8 cellular contexts compared by ENCODE assay signal in the genomic region with DNA sequence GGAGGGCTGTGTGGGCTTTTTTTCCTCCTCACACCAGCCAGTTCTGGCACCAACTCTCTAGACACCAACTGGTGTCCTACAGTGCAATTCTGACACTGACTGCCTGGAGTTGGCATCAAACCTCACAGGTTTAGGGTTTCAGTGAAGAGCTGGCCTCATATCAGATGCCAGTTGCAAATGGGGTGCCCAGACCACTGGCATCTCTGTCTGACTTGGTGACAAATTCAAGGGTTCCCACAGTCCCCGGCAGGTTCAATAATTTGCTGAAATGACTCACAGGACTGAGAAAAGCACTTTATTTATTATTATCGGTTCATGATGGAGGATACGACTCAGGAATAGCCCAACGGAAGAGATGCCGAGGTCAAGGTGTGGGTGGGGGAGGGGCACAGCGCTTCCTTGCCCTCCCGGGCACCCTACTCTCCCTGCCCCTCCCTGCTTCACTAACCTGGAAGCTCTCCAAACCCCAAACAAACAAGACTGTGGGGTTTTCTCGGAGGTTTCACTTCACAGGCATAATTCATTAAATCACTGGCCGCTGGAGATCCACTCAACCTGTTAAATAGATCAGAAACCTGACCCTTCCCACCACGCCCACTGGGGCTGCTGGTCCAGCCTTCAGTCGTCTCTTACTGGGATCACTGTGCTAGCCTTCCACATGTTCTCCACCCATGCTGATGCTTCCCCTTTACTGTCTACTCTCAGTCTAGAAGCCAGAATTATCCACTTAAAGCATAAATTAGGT. TPM values are rescaled to one million over a fixed set of nuclear protein-coding genes. Genes with fewer than 3 reads are reported as not detected.
A peak's percentile ranks its signal among the peaks of the same experiment; 100 is the strongest.
DNase-seq lines count a peak whose midpoint lies in the region; ATAC-seq and TF ChIP-seq lines count a peak whose summit lies in the region.

No MANE protein-coding gene starts in this region.

- H3K4me3 Mint-ChIP-seq in osteocyte (ENCODE audit: unreplicated experiment): no peak overlapping the region

- DNase-seq in heart left ventricle: no peak
- DNase-seq in Right ventricle myocardium inferior (ENCODE audit: missing footprints): no peak
- DNase-seq in RPMI8226: peak; percentile 7
- peak; percentile 26 to 34 for DNase-seq in fibroblast of lung (ENCODE audit: low read depth in 2 of 2)
- no peak for DNase-seq in tibial artery
- no peak for DNase-seq in CD1c-positive myeloid dendritic cell (ENCODE audit: extremely low spot score)
- no peak for DNase-seq in osteocyte (ENCODE audit: extremely low spot score, unreplicated experiment)
- no peak for DNase-seq in NK-92 (lab: John Stamatoyannopoulos, UW; ENCODE audit: unreplicated experiment)

- peaks cover 4% of the 10 kb centered on the region for H3K27me3 Mint-ChIP-seq in osteocyte (ENCODE audit: unreplicated experiment)

- peaks cover 11% of the 10 kb centered on the region for H3K4me1 Mint-ChIP-seq in osteocyte (ENCODE audit: unreplicated experiment)

- H3K4me1 ChIP-seq in heart left ventricle (peaks cover 4 to 51% (median 31%) of the 10 kb centered on the region in 12 donors), fibroblast of lung (ENCODE audit: control insufficient read depth, extremely low read depth, insufficient read depth, low read length) (peaks cover 16% of the 10 kb centered on the region), tibial artery (peaks cover 0 to 42% (median 15%) of the 10 kb centered on the region in 4 donors)

- no peaks in the 10 kb centered on the region for H3K36me3 Mint-ChIP-seq in osteocyte (ENCODE audit: unreplicated experiment)

- TF ChIP-seq CTCF in heart left ventricle (IDR thresholded peaks at IDR 0.05) (no peak), fibroblast of lung (conservative IDR thresholded peaks at IDR 0.05 in 1 of 2, IDR thresholded peaks at IDR 0.05 in 1 of 2; ENCODE audit: low read depth in 1 of 2, low read length in 2 of 2) (no peak), tibial artery (IDR thresholded peaks at IDR 0.05) (no peak), osteocyte (IDR thresholded peaks at IDR 0.05) (no peak)

- peaks cover 6% of the 10 kb centered on the region for H3K79me2 ChIP-seq in fibroblast of lung (ENCODE audit: control insufficient read depth, insufficient read depth, low read length)

- no peaks in the 10 kb centered on the region for H3K9me3 Mint-ChIP-seq in osteocyte (ENCODE audit: unreplicated experiment)

- H3K4me2 ChIP-seq in fibroblast of lung (ENCODE audit: extremely low read depth, insufficient read depth, low read length): no peak overlapping the region

- H3K9me3 ChIP-seq in heart left ventricle (no peaks in the 10 kb centered on the region), fibroblast of lung (ENCODE audit: control insufficient read depth, insufficient read depth, low read depth, low read length) (no peaks in the 10 kb centered on the region), tibial artery (no peaks in the 10 kb centered on the region)

- intact Hi-C loops in heart left ventricle (cut with DNase I) (loop anchor here in 7 of 10 donors (2.0 to 5.0 kb wide), 5 partner anchors 121 to 851 kb away; partner anchors contain the start of gene AIPL1 (in 3 of the 7)), Right ventricle myocardium inferior (cut with DNase I) (loop anchor here (5.0 kb wide), 2 partner anchors 121 to 851 kb away; partner anchors contain the start of gene AIPL1), tibial artery (cut with DNase I; ENCODE audit: low total_unique reads) (loop anchor here (5.0 kb wide), 1 partner anchor 836 kb away; no protein-coding TSS in a partner anchor)

- 27 to 35% (median 30%) methylated on average over 11 of the region's 11 CpGs for WGBS in heart left ventricle, 4 donors

- no peak overlapping the region for H3K4me3 ChIP-seq in heart left ventricle
- H3K4me3 ChIP-seq in fibroblast of lung (replicated peaks in 1 of 4; ENCODE audit: control extremely low read depth in 1 of 4, insufficient read depth in 1 of 4, low read depth in 3 of 4, low read length in 4 of 4): no peak overlapping the region
- H3K4me3 ChIP-seq in tibial artery: no peak overlapping the region

- H3K9ac ChIP-seq in fibroblast of lung (ENCODE audit: insufficient read depth, low read length): no peak overlapping the region

- no peaks in the 10 kb centered on the region for H4K20me1 ChIP-seq in fibroblast of lung (ENCODE audit: control insufficient read depth, extremely low read depth, insufficient read depth, low read length)

- ATAC-seq in heart left ventricle (no peak), Right ventricle myocardium inferior (no peak)

- TF ChIP-seq POLR2A in heart left ventricle (IDR thresholded peaks at IDR 0.05): no peak

- no peak overlapping the region for H3K27ac Mint-ChIP-seq in osteocyte (ENCODE audit: unreplicated experiment)

- no peak overlapping the region for H2AFZ ChIP-seq in fibroblast of lung (ENCODE audit: low read length)

- H3K27ac ChIP-seq in heart left ventricle (peak overlapping the region; percentile 22 to 95 (median 85)), fibroblast of lung (ENCODE audit: insufficient read depth, low read length) (peak overlapping the region; percentile 20), tibial artery (peak overlapping the region; percentile 78 to 84)

- H3K27me3 ChIP-seq in heart left ventricle: peaks cover 0 to 6% (median 0%) of the 10 kb centered on the region in 9 donors
- H3K27me3 ChIP-seq in fibroblast of lung (ENCODE audit: control insufficient read depth, insufficient read depth, low read length): peaks cover 2% of the 10 kb centered on the region
- no peaks in the 10 kb centered on the region for H3K27me3 ChIP-seq in tibial artery

- H3K36me3 ChIP-seq in heart left ventricle (peaks cover 0 to 19% (median 10%) of the 10 kb centered on the region in 9 donors), fibroblast of lung (ENCODE audit: control insufficient read depth, insufficient read depth, low read length) (peaks cover 4% of the 10 kb centered on the region), tibial artery (peaks cover 6 to 16% (median 15%) of the 10 kb centered on the region in 3 donors)

RNA-seq across cellular contexts. Expression of gene NLRP1, which starts 1.7 kb away (rescaled TPM):
- 10 to 100 TPM in 4 of 9 donors, 1 to 10 TPM in 5; 3.8 to 16.7 (median 8.8) TPM for total RNA-seq in heart left ventricle
- polyA plus RNA-seq in heart left ventricle: 10 to 100 TPM in 1 of 2 donors, 1 to 10 TPM in 1; 5.3 to 12.8 TPM
- 9.0 TPM for total RNA-seq in Right ventricle myocardium inferior
- total RNA-seq in fibroblast of lung: 11.8 and 22.1 TPM in 2 replicates
- polyA plus RNA-seq in fibroblast of lung: 23.1 and 35.1 TPM in 2 replicates
- polyA plus RNA-seq in fibroblast of lung (2012): 35.9 and 61.2 TPM in 2 replicates
- 31.1 and 31.2 TPM in 2 replicates for polyA minus RNA-seq in fibroblast of lung (ENCODE audit: low replicate concordance)
- total RNA-seq in osteocyte: 27.1 and 27.6 TPM in 2 replicates

Comparison
In these comparisons a context has a peak if more than half of its experiments do, and no peak if none do; other contexts are left out.
1. DNase-seq: peak in RPMI8226 (single experiment) and fibroblast of lung (2 of 2); none in heart left ventricle (0 of 5), Right ventricle myocardium inferior (single experiment), tibial artery (0 of 2), CD1c-positive myeloid dendritic cell (single experiment), osteocyte (single experiment) and NK-92 (single experiment).
2. H3K27ac ChIP-seq: peak in every context shown above with its lines; median percentile 85 in heart left ventricle; 81 in tibial artery; 20 in fibroblast of lung.